Comparison of ENCODE assay signal across 8 cellular contexts in the genomic region with DNA sequence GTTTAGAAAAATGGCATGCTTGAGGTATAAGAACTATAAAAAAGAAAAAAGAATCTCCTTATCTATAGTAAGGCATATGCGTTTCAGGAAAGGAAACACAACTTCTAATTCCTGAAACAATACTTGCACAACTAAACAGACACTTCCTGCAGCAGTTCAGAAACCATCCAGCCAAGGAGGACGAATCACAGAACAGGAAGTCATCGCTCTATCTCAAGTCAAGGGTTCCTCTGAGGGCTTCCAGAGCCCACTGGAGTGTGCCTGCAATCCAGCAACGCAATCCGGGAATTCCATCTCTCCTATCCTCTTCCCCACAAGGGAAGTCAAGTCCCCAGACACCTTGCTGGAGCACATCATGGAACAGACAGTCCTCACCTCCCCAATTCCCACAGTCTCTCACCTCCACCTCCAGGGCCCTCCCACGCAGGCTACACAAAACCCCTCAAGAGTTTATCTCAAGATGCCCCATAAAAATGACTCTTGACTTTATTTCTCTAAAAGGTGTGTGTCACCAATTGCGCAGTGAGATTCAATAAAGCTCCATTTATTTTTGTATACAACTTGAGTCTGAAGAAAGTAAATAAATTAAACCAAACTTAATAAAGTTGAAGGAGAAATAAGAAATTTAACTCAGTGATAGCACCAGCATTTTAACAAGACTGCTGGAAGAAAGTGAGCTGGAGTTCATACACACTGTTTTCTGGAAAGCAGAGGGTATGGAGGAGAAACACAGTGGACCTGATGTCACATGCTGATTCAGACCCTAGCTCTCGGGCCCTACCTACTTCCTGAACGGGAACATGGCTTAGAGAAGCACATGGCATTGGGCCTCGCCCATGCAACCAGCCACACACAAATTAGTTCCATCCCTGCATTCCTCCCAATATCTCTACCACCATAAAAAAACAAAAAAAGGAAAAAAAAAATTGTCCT. TPM values are rescaled to one million over a fixed set of nuclear protein-coding genes. Genes with fewer than 3 reads are reported as not detected.
DNase-seq lines count a peak whose midpoint lies in the region; ATAC-seq and TF ChIP-seq lines count a peak whose summit lies in the region.

No MANE protein-coding gene starts in this region.

- DNase-seq in nephron progenitor cell (no peak), T-cell (no peak), amniotic stem cell (lab: John Stamatoyannopoulos, UW) (no peak), NCI-H2081 treated with DMSO at 0.1 percent for 48 hours (lab: John Stamatoyannopoulos, UW) (no peak), cerebellum (ENCODE audit: low spot score) (no peak)

- H3K27ac Mint-ChIP-seq in nephron progenitor cell, result peak overlapping the region; percentile 62
- H3K27ac Mint-ChIP-seq in T-cell, result no peak overlapping the region

- no peaks in the 10 kb centered on the region for H3K9me3 Mint-ChIP-seq in nephron progenitor cell
- H3K9me3 Mint-ChIP-seq in T-cell, result peaks cover 0 to 3% (median 0%) of the 10 kb centered on the region in 3 donors

- H3K27ac ChIP-seq in cingulate gyrus (ENCODE audit: low read depth, low read length), result peak overlapping the region; percentile 23

- ATAC-seq in GM18907 (IDR thresholded peaks at IDR 0.05; ENCODE audit: unreplicated experiment) (peak; percentile 30), HG02938 (IDR thresholded peaks at IDR 0.05; ENCODE audit: unreplicated experiment) (peak; percentile 8), T-cell (replicated peaks in 1 of 4) (no peak)

- no peaks in the 10 kb centered on the region for H3K36me3 Mint-ChIP-seq in nephron progenitor cell (ENCODE audit: low read depth)
- no peaks in the 10 kb centered on the region for H3K36me3 Mint-ChIP-seq in T-cell

- no peaks in the 10 kb centered on the region for H3K27me3 Mint-ChIP-seq in nephron progenitor cell (ENCODE audit: low read depth, poor library complexity)
- no peaks in the 10 kb centered on the region for H3K27me3 Mint-ChIP-seq in T-cell

- CTCF ChIA-PET in T-cell (lab: Charles Lee), result no interaction called here

- H3K4me3 Mint-ChIP-seq in nephron progenitor cell, result no peak overlapping the region
- no peak overlapping the region for H3K4me3 Mint-ChIP-seq in T-cell

- POLR2A ChIA-PET in T-cell (lab: Charles Lee), result no interaction called here

- TF ChIP-seq CTCF in nephron progenitor cell (IDR thresholded peaks at IDR 0.05), result no peak

- H3K4me1 Mint-ChIP-seq in nephron progenitor cell (peaks cover 54% of the 10 kb centered on the region), T-cell (peaks cover 9 to 18% (median 16%) of the 10 kb centered on the region in 3 donors)

RNA-seq across cellular contexts. Expression of gene SIPA1L2, which starts 39.9 kb away (rescaled TPM):
- total RNA-seq in T-cell (1 to 10 TPM in 4 of 5 donors, under 1 TPM in 1; 0.70 to 3.3 (median 1.2) TPM), cerebellum (96.5 TPM)

Comparison
In these comparisons a context has a peak if more than half of its experiments do, and no peak if none do; other contexts are left out.
1. ATAC-seq: peak in GM18907 (single experiment) and HG02938 (single experiment); none in T-cell (0 of 4).
2. RNA of gene SIPA1L2, which starts 39.9 kb away (total RNA-seq): 96.5 TPM in cerebellum (single experiment); 0.70 to 3.3 TPM in T-cell; every median in the first group is over 10 times any median in the second.